In the genomic region with DNA sequence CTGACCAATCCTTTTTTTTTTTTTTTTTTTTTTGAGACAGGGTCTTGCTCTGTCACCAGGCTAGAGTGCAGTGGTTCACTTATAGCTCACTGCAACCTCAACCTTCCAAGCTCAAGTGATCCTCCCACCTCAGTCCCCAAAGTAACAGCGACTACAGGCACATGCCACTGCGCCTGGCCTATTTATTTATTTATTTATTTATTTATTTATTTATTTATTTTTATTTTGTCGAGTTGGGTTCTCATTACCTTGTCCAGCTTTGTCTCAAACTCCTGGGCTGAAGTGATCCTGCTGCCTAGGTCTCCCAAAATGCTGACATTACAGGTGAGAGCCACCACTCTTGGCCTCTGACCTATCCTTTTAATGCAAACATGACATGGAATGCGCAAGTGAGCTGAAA, we compare ENCODE assay signal across 1 cellular context.
A peak's percentile ranks its signal among the peaks of the same experiment; 100 is the strongest.
TF ChIP-seq lines count a peak whose summit lies in the region.

No MANE protein-coding gene starts in this region.

TF ChIP-seq in HEK293, 187 proteins besides CTCF, POLR2A, EP300 and RAD21 (continued from another document and continues in another):
- TF ChIP-seq ZFP3 (tag by site-specific recombination; IDR thresholded peaks at IDR 0.05; ENCODE audit: low read depth) (no peak), ZNF585B (tag by site-specific recombination; IDR thresholded peaks at IDR 0.05) (no peak), ZSCAN30 (tag by site-specific recombination; IDR thresholded peaks at IDR 0.05) (no peak), BCL11A (tag by site-specific recombination; IDR thresholded peaks at IDR 0.05; ENCODE audit: low read depth) (no peak), ZNF37A (tag by site-specific recombination; IDR thresholded peaks at IDR 0.05) (no peak), ZNF221 (tag by site-specific recombination; IDR thresholded peaks at IDR 0.05; ENCODE audit: borderline replicate concordance) (no peak), ZNF416 (tag by site-specific recombination; IDR thresholded peaks at IDR 0.05) (no peak), KLF9 (tag by site-specific recombination; IDR thresholded peaks at IDR 0.05; ENCODE audit: low read depth) (no peak), ZNF202 (tag by site-specific recombination; IDR thresholded peaks at IDR 0.05; ENCODE audit: borderline replicate concordance) (0 out of 2 replicates have a peak, but pooled peaks have one; percentile 39), ZNF768 (tag by site-specific recombination; IDR thresholded peaks at IDR 0.05) (no peak), ZNF23 (tag by site-specific recombination; IDR thresholded peaks at IDR 0.05; ENCODE audit: borderline replicate concordance) (no peak), ZNF16 (tag by site-specific recombination; IDR thresholded peaks at IDR 0.05; ENCODE audit: low read depth) (no peak), ZNF473 (tag by site-specific recombination; IDR thresholded peaks at IDR 0.05) (no peak), ZNF391 (tag by site-specific recombination; IDR thresholded peaks at IDR 0.05; ENCODE audit: borderline replicate concordance, low read depth) (no peak), ZFP41 (tag by site-specific recombination; IDR thresholded peaks at IDR 0.05; ENCODE audit: borderline replicate concordance) (no peak), ZNF133 (tag by site-specific recombination; IDR thresholded peaks at IDR 0.05) (no peak), ZNF404 (tag by site-specific recombination; IDR thresholded peaks at IDR 0.05) (no peak), ZNF776 (tag by site-specific recombination; IDR thresholded peaks at IDR 0.05; ENCODE audit: borderline replicate concordance) (no peak), ZNF274 (IDR thresholded peaks at IDR 0.05; ENCODE audit: low read length) (no peak), ZNF274 (tag by site-specific recombination; IDR thresholded peaks at IDR 0.05; ENCODE audit: borderline replicate concordance) (no peak), ZNF426 (tag by site-specific recombination; IDR thresholded peaks at IDR 0.05) (peak; percentile 65), SETDB1 (IDR thresholded peaks at IDR 0.05; ENCODE audit: insufficient read length, low read length) (no peak), ZNF266 (tag by site-specific recombination; IDR thresholded peaks at IDR 0.05; ENCODE audit: low read depth) (0 out of 2 replicates have a peak, but pooled peaks have one; percentile 75), ZNF311 (tag by site-specific recombination; IDR thresholded peaks at IDR 0.05; ENCODE audit: borderline replicate concordance) (no peak), ZNF76 (tag by site-specific recombination; IDR thresholded peaks at IDR 0.05; ENCODE audit: borderline replicate concordance, low read depth) (no peak), ZNF140 (tag by site-specific recombination; IDR thresholded peaks at IDR 0.05) (peak; percentile 64; the same call in 1 of the 2 replicates), ZNF324 (tag by site-specific recombination; IDR thresholded peaks at IDR 0.05) (no peak), RBAK (tag by site-specific recombination; IDR thresholded peaks at IDR 0.05) (no peak), ZNF626 (tag by site-specific recombination; IDR thresholded peaks at IDR 0.05) (no peak), SCRT1 (tag by site-specific recombination; IDR thresholded peaks at IDR 0.05; ENCODE audit: borderline replicate concordance) (no peak), ZNF654 (tag by site-specific recombination; IDR thresholded peaks at IDR 0.05; ENCODE audit: low read depth) (peak; percentile 28; the same call in 1 of the 2 replicates)
- TF ChIP-seq, protein P1, sequence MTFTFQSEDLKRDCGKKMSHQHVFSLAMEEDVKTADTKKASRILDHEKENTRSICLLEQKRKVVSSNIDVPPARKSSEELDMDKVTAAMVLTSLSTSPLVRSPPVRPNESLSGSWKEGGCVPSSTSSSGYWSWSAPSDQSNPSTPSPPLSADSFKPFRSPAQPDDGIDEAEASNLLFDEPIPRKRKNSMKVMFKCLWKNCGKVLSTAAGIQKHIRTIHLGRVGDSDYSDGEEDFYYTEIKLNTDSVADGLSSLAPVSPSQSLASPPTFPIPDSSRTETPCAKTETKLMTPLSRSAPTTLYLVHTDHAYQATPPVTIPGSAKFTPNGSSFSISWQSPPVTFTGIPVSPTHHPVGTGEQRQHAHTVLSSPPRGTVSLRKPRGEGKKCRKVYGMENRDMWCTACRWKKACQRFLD (tag by site-specific recombination; IDR thresholded peaks at IDR 0.05), result no peak
- TF ChIP-seq, protein P2, sequence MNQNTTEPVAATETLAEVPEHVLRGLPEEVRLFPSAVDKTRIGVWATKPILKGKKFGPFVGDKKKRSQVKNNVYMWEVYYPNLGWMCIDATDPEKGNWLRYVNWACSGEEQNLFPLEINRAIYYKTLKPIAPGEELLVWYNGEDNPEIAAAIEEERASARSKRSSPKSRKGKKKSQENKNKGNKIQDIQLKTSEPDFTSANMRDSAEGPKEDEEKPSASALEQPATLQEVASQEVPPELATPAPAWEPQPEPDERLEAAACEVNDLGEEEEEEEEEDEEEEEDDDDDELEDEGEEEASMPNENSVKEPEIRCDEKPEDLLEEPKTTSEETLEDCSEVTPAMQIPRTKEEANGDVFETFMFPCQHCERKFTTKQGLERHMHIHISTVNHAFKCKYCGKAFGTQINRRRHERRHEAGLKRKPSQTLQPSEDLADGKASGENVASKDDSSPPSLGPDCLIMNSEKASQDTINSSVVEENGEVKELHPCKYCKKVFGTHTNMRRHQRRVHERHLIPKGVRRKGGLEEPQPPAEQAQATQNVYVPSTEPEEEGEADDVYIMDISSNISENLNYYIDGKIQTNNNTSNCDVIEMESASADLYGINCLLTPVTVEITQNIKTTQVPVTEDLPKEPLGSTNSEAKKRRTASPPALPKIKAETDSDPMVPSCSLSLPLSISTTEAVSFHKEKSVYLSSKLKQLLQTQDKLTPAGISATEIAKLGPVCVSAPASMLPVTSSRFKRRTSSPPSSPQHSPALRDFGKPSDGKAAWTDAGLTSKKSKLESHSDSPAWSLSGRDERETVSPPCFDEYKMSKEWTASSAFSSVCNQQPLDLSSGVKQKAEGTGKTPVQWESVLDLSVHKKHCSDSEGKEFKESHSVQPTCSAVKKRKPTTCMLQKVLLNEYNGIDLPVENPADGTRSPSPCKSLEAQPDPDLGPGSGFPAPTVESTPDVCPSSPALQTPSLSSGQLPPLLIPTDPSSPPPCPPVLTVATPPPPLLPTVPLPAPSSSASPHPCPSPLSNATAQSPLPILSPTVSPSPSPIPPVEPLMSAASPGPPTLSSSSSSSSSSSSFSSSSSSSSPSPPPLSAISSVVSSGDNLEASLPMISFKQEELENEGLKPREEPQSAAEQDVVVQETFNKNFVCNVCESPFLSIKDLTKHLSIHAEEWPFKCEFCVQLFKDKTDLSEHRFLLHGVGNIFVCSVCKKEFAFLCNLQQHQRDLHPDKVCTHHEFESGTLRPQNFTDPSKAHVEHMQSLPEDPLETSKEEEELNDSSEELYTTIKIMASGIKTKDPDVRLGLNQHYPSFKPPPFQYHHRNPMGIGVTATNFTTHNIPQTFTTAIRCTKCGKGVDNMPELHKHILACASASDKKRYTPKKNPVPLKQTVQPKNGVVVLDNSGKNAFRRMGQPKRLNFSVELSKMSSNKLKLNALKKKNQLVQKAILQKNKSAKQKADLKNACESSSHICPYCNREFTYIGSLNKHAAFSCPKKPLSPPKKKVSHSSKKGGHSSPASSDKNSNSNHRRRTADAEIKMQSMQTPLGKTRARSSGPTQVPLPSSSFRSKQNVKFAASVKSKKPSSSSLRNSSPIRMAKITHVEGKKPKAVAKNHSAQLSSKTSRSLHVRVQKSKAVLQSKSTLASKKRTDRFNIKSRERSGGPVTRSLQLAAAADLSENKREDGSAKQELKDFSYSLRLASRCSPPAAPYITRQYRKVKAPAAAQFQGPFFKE (tag by site-specific recombination; IDR thresholded peaks at IDR 0.05; ENCODE audit: borderline replicate concordance), result no peak
- TF ChIP-seq, protein P3, sequence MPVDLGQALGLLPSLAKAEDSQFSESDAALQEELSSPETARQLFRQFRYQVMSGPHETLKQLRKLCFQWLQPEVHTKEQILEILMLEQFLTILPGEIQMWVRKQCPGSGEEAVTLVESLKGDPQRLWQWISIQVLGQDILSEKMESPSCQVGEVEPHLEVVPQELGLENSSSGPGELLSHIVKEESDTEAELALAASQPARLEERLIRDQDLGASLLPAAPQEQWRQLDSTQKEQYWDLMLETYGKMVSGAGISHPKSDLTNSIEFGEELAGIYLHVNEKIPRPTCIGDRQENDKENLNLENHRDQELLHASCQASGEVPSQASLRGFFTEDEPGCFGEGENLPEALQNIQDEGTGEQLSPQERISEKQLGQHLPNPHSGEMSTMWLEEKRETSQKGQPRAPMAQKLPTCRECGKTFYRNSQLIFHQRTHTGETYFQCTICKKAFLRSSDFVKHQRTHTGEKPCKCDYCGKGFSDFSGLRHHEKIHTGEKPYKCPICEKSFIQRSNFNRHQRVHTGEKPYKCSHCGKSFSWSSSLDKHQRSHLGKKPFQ (tag by site-specific recombination; IDR thresholded peaks at IDR 0.05), result no peak
- TF ChIP-seq, protein P4, sequence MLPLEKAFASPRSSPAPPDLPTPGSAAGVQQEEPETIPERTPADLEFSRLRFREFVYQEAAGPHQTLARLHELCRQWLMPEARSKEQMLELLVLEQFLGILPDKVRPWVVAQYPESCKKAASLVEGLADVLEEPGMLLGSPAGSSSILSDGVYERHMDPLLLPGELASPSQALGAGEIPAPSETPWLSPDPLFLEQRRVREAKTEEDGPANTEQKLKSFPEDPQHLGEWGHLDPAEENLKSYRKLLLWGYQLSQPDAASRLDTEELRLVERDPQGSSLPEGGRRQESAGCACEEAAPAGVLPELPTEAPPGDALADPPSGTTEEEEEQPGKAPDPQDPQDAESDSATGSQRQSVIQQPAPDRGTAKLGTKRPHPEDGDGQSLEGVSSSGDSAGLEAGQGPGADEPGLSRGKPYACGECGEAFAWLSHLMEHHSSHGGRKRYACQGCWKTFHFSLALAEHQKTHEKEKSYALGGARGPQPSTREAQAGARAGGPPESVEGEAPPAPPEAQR (tag by site-specific recombination; IDR thresholded peaks at IDR 0.05), result no peak
- TF ChIP-seq, protein P5, sequence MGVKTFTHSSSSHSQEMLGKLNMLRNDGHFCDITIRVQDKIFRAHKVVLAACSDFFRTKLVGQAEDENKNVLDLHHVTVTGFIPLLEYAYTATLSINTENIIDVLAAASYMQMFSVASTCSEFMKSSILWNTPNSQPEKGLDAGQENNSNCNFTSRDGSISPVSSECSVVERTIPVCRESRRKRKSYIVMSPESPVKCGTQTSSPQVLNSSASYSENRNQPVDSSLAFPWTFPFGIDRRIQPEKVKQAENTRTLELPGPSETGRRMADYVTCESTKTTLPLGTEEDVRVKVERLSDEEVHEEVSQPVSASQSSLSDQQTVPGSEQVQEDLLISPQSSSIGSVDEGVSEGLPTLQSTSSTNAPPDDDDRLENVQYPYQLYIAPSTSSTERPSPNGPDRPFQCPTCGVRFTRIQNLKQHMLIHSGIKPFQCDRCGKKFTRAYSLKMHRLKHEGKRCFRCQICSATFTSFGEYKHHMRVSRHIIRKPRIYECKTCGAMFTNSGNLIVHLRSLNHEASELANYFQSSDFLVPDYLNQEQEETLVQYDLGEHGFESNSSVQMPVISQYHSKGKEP (tag by site-specific recombination; IDR thresholded peaks at IDR 0.05), result no peak
- TF ChIP-seq, protein P6, sequence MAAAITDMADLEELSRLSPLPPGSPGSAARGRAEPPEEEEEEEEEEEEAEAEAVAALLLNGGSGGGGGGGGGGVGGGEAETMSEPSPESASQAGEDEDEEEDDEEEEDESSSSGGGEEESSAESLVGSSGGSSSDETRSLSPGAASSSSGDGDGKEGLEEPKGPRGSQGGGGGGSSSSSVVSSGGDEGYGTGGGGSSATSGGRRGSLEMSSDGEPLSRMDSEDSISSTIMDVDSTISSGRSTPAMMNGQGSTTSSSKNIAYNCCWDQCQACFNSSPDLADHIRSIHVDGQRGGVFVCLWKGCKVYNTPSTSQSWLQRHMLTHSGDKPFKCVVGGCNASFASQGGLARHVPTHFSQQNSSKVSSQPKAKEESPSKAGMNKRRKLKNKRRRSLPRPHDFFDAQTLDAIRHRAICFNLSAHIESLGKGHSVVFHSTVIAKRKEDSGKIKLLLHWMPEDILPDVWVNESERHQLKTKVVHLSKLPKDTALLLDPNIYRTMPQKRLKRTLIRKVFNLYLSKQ (tag by site-specific recombination; IDR thresholded peaks at IDR 0.05; ENCODE audit: borderline replicate concordance), result no peak
- TF ChIP-seq, protein P7, sequence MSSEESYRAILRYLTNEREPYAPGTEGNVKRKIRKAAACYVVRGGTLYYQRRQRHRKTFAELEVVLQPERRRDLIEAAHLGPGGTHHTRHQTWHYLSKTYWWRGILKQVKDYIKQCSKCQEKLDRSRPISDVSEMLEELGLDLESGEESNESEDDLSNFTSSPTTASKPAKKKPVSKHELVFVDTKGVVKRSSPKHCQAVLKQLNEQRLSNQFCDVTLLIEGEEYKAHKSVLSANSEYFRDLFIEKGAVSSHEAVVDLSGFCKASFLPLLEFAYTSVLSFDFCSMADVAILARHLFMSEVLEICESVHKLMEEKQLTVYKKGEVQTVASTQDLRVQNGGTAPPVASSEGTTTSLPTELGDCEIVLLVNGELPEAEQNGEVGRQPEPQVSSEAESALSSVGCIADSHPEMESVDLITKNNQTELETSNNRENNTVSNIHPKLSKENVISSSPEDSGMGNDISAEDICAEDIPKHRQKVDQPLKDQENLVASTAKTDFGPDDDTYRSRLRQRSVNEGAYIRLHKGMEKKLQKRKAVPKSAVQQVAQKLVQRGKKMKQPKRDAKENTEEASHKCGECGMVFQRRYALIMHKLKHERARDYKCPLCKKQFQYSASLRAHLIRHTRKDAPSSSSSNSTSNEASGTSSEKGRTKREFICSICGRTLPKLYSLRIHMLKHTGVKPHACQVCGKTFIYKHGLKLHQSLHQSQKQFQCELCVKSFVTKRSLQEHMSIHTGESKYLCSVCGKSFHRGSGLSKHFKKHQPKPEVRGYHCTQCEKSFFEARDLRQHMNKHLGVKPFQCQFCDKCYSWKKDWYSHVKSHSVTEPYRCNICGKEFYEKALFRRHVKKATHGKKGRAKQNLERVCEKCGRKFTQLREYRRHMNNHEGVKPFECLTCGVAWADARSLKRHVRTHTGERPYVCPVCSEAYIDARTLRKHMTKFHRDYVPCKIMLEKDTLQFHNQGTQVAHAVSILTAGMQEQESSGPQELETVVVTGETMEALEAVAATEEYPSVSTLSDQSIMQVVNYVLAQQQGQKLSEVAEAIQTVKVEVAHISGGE (tag by site-specific recombination; conservative IDR thresholded peaks at IDR 0.05; ENCODE audit: low read depth), result peak; percentile 56
- TF ChIP-seq, protein P8, sequence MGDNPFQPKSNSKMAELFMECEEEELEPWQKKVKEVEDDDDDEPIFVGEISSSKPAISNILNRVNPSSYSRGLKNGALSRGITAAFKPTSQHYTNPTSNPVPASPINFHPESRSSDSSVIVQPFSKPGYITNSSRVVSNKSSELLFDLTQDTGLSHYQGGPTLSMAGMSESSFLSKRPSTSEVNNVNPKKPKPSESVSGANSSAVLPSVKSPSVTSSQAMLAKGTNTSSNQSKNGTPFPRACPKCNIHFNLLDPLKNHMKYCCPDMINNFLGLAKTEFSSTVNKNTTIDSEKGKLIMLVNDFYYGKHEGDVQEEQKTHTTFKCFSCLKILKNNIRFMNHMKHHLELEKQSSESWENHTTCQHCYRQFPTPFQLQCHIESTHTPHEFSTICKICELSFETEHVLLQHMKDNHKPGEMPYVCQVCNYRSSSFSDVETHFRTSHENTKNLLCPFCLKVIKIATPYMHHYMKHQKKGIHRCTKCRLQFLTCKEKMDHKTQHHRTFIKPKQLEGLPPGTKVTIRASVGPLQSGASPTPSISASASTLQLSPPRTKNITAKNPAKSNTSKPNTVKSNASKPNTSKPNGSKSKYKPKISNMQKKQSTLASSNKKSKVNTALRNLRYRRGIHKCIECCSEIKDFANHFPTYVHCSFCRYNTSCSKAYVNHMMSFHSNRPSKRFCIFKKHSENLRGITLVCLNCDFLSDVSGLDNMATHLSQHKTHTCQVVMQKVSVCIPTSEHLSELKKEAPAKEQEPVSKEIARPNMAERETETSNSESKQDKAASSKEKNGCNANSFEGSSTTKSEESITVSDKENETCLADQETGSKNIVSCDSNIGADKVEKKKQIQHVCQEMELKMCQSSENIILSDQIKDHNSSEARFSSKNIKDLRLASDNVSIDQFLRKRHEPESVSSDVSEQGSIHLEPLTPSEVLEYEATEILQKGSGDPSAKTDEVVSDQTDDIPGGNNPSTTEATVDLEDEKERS (tag by site-specific recombination; IDR thresholded peaks at IDR 0.05), result no peak
